In the genomic region with DNA sequence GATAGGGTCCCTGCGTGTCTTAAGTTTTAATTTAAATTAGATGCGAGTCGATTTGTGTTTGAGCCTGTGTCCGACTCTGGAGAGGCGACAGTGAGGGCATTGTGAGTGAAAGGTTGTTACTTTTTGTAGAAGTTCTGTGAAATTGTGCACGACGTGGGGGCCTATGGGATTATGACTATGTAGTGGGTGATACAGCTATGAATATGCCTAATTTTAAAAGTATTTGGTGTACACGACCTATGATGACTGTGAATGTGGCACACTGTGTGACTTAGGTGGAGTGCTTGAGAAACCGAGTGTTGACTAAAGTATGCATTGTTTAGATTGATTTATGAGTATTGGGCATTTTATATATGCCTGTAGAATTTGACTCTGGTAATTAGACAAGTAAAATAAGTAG, we compare ENCODE assay signal across 8 cellular contexts. TPM values are rescaled to one million over a fixed set of nuclear protein-coding genes. Genes with fewer than 3 reads are reported as not detected.
A peak's percentile ranks its signal among the peaks of the same experiment; 100 is the strongest.
DNase-seq lines count a peak whose midpoint lies in the region; ATAC-seq and TF ChIP-seq lines count a peak whose summit lies in the region.

No MANE protein-coding gene starts in this region.

- peaks cover 14% of the 10 kb centered on the region for H3K9me3 Mint-ChIP-seq in chondrocyte (ENCODE audit: low read depth)
- H3K9me3 Mint-ChIP-seq in naive B cell = peaks cover 0 to 13% (median 0%) of the 10 kb centered on the region in 7 donors

- H3K9ac ChIP-seq in HUES64 (ENCODE audit: low read depth, low read length) = peak overlapping the region; percentile 94

- ATAC-seq in naive B cell (ENCODE audit: low read depth in 2 of 2) (no peak), HG02642 (IDR thresholded peaks at IDR 0.05; ENCODE audit: poor library complexity, unreplicated experiment) (no peak)

- peaks cover 8% of the 10 kb centered on the region; the same call in 1 of the 2 replicates for H3K4me1 ChIP-seq in HUES64 (ENCODE audit: insufficient read depth, low read length)

- H3K36me3 ChIP-seq in HUES64 (ENCODE audit: insufficient read depth, low read length) = peaks cover 45% of the 10 kb centered on the region

- 16% methylated on average over 9 of the region's 9 CpGs for WGBS in HUES64

- CTCF ChIA-PET in AG04450 (lab: Charles Lee) = no interaction called here

- H3K27me3 ChIP-seq in AG04450 (ENCODE audit: control insufficient read depth, insufficient read depth, low read length) (no peaks in the 10 kb centered on the region), HUES64 (ENCODE audit: insufficient read depth, low read length) (no peaks in the 10 kb centered on the region)

- H3K9me3 ChIP-seq in AG04450 (ENCODE audit: control insufficient read depth, insufficient read depth, low read length) (peaks cover 30% of the 10 kb centered on the region), HUES64 (ENCODE audit: insufficient read depth, low read depth, low read length) (peaks cover 18% of the 10 kb centered on the region)

- DNase-seq in AG04450 (ENCODE audit: low read depth, low spot score) (no peak), chondrocyte (ENCODE audit: low spot score) (no peak), naive B cell (no peak), NCI-H446 (lab: John Stamatoyannopoulos, UW) (no peak), NOMO-1 treated with dmso at 0.1 percent for 144 hours (lab: John Stamatoyannopoulos, UW; ENCODE audit: unreplicated experiment) (no peak), erythroblast (lab: John Stamatoyannopoulos, UW) (no peak)

- TF ChIP-seq CTCF in AG04450 (IDR thresholded peaks at IDR 0.05; ENCODE audit: low read depth, low read length) (no peak), chondrocyte (IDR thresholded peaks at IDR 0.05) (no peak)

- peak overlapping the region; percentile 98 for H3K4me3 Mint-ChIP-seq in chondrocyte (ENCODE audit: unreplicated experiment)
- H3K4me3 Mint-ChIP-seq in naive B cell = peak overlapping the region; percentile 97 to 99 (median 99)

- H3K4me3 ChIP-seq in AG04450 (ENCODE audit: low read depth, low read length) (peak overlapping the region; percentile 98), HUES64 (ENCODE audit: low read length) (peak overlapping the region; percentile 88)

- no peak for TF ChIP-seq POLR2A in erythroblast (IDR thresholded peaks at IDR 0.05; ENCODE audit: low read length)

- POLR2A ChIA-PET in AG04450 (lab: Yijun Ruan, JAX) = no interaction called here

- no peak overlapping the region for H3K27ac ChIP-seq in AG04450 (ENCODE audit: low read depth, low read length)
- peak overlapping the region; percentile 61 for H3K27ac ChIP-seq in HUES64 (ENCODE audit: low read depth, low read length)

- H3K27ac Mint-ChIP-seq in chondrocyte (ENCODE audit: unreplicated experiment) = peak overlapping the region; percentile 90
- peak overlapping the region; percentile 80 to 98 (median 97) for H3K27ac Mint-ChIP-seq in naive B cell

- no peaks in the 10 kb centered on the region for H3K27me3 Mint-ChIP-seq in chondrocyte (ENCODE audit: low read depth)
- H3K27me3 Mint-ChIP-seq in naive B cell = no peaks in the 10 kb centered on the region

- peaks cover 31% of the 10 kb centered on the region for H3K36me3 Mint-ChIP-seq in chondrocyte (ENCODE audit: low read depth)
- H3K36me3 Mint-ChIP-seq in naive B cell = peaks cover 26 to 28% of the 10 kb centered on the region in 2 donors

- H3K4me1 Mint-ChIP-seq in chondrocyte (ENCODE audit: low read depth) = peaks cover 25% of the 10 kb centered on the region
- H3K4me1 Mint-ChIP-seq in naive B cell = peaks cover 30 to 47% (median 32%) of the 10 kb centered on the region in 3 donors

RNA-seq across cellular contexts. Expression of gene ZNF567, which starts 0.6 kb away (rescaled TPM):
- polyA plus RNA-seq in AG04450 (2011; rRNA removed) (5.5 and 8.5 TPM in 2 replicates), naive B cell (ENCODE audit: low read depth in 6 of 6) (10 to 100 TPM in 5 of 6 donors, 1 to 10 TPM in 1; 3.3 to 20.0 (median 12.9) TPM)
- 4.7 TPM in 2 replicates for polyA minus RNA-seq in AG04450 (2011; rRNA and poly(A)+ RNA removed)
- polyA plus RNA-seq in HUES64 (2013, experiment 1 of 2) = 10.2 TPM
- 10.8 TPM for polyA plus RNA-seq in HUES64 (2013, experiment 2 of 2)
- total RNA-seq in chondrocyte = 4.9 to 6.9 TPM (median 6.4 TPM) in 3 replicates

RNA-seq across cellular contexts. Expression of gene ZNF461, which starts 21.4 kb away (rescaled TPM):
- polyA plus RNA-seq in AG04450 (2011; rRNA removed) = 4.5 and 6.1 TPM in 2 replicates
- 2.9 and 8.4 TPM in 2 replicates for polyA minus RNA-seq in AG04450 (2011; rRNA and poly(A)+ RNA removed)
- polyA plus RNA-seq in HUES64 (2013, experiment 1 of 2) = 4.3 TPM
- polyA plus RNA-seq in HUES64 (2013, experiment 2 of 2) = 5.0 TPM
- 8.0 to 10.2 TPM (median 8.9 TPM) in 3 replicates for total RNA-seq in chondrocyte
- 10 to 100 TPM in 2 of 6 donors, 1 to 10 TPM in 4; 2.5 to 13.0 (median 8.6) TPM for polyA plus RNA-seq in naive B cell (ENCODE audit: low read depth in 6 of 6)
